ENCODE assay signal across 1 cellular context in the genomic region with DNA sequence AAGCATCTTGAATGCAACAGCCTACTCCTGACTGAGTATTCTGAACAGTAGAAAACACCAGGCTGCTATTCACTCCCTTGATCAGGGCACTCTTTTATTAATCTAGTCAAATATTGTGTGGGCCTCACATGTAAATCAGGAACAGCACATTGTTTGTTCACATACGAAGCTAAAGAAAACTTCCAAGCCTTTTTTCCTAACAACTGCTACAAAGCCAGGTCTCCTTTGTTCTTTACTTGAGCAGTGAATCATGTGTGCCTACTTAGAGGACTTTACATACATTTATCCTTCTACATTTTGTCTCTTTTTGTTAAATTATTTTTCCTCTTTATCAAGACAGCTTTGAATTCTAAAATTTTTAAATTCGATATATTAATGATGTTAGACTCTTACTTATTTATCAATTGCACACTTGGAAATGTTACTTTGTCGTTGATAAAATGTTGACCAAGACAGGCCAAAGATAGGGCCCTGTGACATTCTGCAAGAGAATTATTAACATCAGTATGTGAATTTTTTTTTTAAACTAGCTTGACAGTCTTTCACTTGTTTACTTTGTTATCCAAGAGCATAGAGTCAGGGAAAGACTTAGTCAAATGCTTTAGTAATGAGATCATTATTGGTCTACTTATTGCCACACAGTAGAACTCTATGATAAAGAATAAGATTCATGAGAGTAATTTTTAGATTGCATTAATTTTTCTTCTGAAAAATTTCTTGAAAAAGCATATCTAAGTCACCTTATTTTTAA.
TF ChIP-seq lines count a peak whose summit lies in the region.

No MANE protein-coding gene starts in this region.

TF ChIP-seq in HEK293, 187 proteins besides CTCF, POLR2A, EP300 and RAD21 (continued from another document):
- TF ChIP-seq, protein P1, sequence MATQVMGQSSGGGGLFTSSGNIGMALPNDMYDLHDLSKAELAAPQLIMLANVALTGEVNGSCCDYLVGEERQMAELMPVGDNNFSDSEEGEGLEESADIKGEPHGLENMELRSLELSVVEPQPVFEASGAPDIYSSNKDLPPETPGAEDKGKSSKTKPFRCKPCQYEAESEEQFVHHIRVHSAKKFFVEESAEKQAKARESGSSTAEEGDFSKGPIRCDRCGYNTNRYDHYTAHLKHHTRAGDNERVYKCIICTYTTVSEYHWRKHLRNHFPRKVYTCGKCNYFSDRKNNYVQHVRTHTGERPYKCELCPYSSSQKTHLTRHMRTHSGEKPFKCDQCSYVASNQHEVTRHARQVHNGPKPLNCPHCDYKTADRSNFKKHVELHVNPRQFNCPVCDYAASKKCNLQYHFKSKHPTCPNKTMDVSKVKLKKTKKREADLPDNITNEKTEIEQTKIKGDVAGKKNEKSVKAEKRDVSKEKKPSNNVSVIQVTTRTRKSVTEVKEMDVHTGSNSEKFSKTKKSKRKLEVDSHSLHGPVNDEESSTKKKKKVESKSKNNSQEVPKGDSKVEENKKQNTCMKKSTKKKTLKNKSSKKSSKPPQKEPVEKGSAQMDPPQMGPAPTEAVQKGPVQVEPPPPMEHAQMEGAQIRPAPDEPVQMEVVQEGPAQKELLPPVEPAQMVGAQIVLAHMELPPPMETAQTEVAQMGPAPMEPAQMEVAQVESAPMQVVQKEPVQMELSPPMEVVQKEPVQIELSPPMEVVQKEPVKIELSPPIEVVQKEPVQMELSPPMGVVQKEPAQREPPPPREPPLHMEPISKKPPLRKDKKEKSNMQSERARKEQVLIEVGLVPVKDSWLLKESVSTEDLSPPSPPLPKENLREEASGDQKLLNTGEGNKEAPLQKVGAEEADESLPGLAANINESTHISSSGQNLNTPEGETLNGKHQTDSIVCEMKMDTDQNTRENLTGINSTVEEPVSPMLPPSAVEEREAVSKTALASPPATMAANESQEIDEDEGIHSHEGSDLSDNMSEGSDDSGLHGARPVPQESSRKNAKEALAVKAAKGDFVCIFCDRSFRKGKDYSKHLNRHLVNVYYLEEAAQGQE (tag by site-specific recombination; IDR thresholded peaks at IDR 0.05) = no peak
- TF ChIP-seq ZNF76 (tag by site-specific recombination; IDR thresholded peaks at IDR 0.05; ENCODE audit: borderline replicate concordance, low read depth) = no peak
- TF ChIP-seq ZNF274 (IDR thresholded peaks at IDR 0.05; ENCODE audit: low read length) = no peak
- TF ChIP-seq ZNF274 (tag by site-specific recombination; IDR thresholded peaks at IDR 0.05; ENCODE audit: borderline replicate concordance) = no peak
- TF ChIP-seq, protein P2, sequence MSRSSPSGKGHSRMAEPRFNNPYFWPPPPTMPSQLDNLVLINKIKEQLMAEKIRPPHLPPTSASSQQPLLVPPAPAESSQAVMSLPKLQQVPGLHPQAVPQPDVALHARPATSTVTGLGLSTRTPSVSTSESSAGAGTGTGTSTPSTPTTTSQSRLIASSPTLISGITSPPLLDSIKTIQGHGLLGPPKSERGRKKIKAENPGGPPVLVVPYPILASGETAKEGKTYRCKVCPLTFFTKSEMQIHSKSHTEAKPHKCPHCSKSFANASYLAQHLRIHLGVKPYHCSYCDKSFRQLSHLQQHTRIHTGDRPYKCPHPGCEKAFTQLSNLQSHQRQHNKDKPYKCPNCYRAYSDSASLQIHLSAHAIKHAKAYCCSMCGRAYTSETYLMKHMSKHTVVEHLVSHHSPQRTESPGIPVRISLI (tag by site-specific recombination; IDR thresholded peaks at IDR 0.05) = 0 out of 2 replicates have a peak, but pooled peaks have one; percentile 12
- no peak for TF ChIP-seq ZNF677 (tag by site-specific recombination; IDR thresholded peaks at IDR 0.05)
- TF ChIP-seq SP7 (tag by site-specific recombination; IDR thresholded peaks at IDR 0.05) = peak; percentile 48; the same call in 1 of the 2 replicates
- TF ChIP-seq ZNF350 (tag by site-specific recombination; IDR thresholded peaks at IDR 0.05) = no peak
- peak; percentile 55 for TF ChIP-seq ZNF629 (tag by site-specific recombination; IDR thresholded peaks at IDR 0.05)
- no peak for TF ChIP-seq ZNF169 (tag by site-specific recombination; IDR thresholded peaks at IDR 0.05)
- TF ChIP-seq, protein P3, sequence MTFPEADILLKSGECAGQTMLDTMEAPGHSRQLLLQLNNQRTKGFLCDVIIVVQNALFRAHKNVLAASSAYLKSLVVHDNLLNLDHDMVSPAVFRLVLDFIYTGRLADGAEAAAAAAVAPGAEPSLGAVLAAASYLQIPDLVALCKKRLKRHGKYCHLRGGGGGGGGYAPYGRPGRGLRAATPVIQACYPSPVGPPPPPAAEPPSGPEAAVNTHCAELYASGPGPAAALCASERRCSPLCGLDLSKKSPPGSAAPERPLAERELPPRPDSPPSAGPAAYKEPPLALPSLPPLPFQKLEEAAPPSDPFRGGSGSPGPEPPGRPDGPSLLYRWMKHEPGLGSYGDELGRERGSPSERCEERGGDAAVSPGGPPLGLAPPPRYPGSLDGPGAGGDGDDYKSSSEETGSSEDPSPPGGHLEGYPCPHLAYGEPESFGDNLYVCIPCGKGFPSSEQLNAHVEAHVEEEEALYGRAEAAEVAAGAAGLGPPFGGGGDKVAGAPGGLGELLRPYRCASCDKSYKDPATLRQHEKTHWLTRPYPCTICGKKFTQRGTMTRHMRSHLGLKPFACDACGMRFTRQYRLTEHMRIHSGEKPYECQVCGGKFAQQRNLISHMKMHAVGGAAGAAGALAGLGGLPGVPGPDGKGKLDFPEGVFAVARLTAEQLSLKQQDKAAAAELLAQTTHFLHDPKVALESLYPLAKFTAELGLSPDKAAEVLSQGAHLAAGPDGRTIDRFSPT (tag by site-specific recombination; IDR thresholded peaks at IDR 0.05) = no peak
- TF ChIP-seq HOXD13 (CRISPR knock-in tag; IDR thresholded peaks at IDR 0.05; ENCODE audit: borderline replicate concordance) = no peak
